Comparison of ENCODE assay signal across 23 cellular contexts in genomic region chr1:189669846-189670245, GRCh38.
DNase-seq lines count a peak whose midpoint lies in the region; ATAC-seq and TF ChIP-seq lines count a peak whose summit lies in the region.
"Had no signal": no experiment of that assay in that cellular context is flagged by ENCODE, and none has a peak within 500 bp of the region (broad histone marks: within the 10 kb centered on the region; RNA-seq: fewer than 3 reads in every experiment).

No MANE protein-coding gene starts in this region.

- peak; percentile 32 for DNase-seq in Daoy (ENCODE audit: low read depth)
- DNase-seq in RKO (ENCODE audit: low spot score), result peak; percentile 50
- peak; percentile 42 for DNase-seq in astrocyte of the hippocampus (ENCODE audit: low read depth, low spot score)
- peak; percentile 60 for DNase-seq in kidney tubule cell (ENCODE audit: low spot score)
- DNase-seq in NCI-H69 (lab: John Stamatoyannopoulos, UW), result no peak
- no peak for DNase-seq in progenitor cell of endocrine pancreas (ENCODE audit: low spot score, unreplicated experiment)
- DNase-seq in NCI-H82 treated with DMSO at 0.1 percent for 48 hours (lab: John Stamatoyannopoulos, UW; ENCODE audit: unreplicated experiment), result no peak
- DNase-seq: activated CD8-positive, alpha-beta T cell treated with anti-CD3 and anti-CD28 coated beads, Interleukin-2, amount 10 ng/mL, durations not matched to agents 7 days and 5 days; activated gamma-delta T cell treated with Interleukin-2 at 50 U/mL for 16 hours; activated naive CD8-positive, alpha-beta T cell treated with anti-CD3 and anti-CD28 coated beads, Interleukin-2, amount 50 U/mL, for 24 hours; BE2C; GOT3; heart right ventricle; left colon; NCI-H1092 treated with DMSO at 0.1 percent for 48 hours; NCI-H2029; NCI-H2227 treated with DMSO at 0.1 percent for 48 hours; NCI-H748 treated with DMSO at 0.1 percent for 48 hours; SHP77; stimulated activated CD8-positive, alpha-beta memory T cell treated with anti-CD3 and anti-CD28 coated beads, Interleukin-4, amount 100 ng/mL, for 48 hours; transverse colon had no signal

- TF ChIP-seq CTCF in progenitor cell of endocrine pancreas (IDR thresholded peaks at IDR 0.05; ENCODE audit: unreplicated experiment), result no peak

- no peak for ATAC-seq in GM21619 (IDR thresholded peaks at IDR 0.05; ENCODE audit: unreplicated experiment)
- ATAC-seq: activated CD8-positive, alpha-beta T cell treated with anti-CD3 and anti-CD28 coated beads, Interleukin-2, amount 10 ng/mL, durations not matched to agents 7 days and 5 days; activated naive CD8-positive, alpha-beta T cell treated with anti-CD3 and anti-CD28 coated beads, Interleukin-2, amount 50 U/mL, for 24 hours; heart right ventricle; left colon had no signal

- no peaks in the 10 kb centered on the region for H3K27me3 Mint-ChIP-seq in progenitor cell of endocrine pancreas
- H3K27me3 Mint-ChIP-seq: activated naive CD8-positive, alpha-beta T cell treated with anti-CD3 and anti-CD28 coated beads, Interleukin-2, amount 50 U/mL, for 24 hours; dendritic cell treated with granulocyte-macrophage colony-stimulating factor and Interleukin-4, amounts not matched to agents 40 ng/mL and 50 ng/mL, for 4 days had no signal

- H3K36me3 Mint-ChIP-seq in progenitor cell of endocrine pancreas (ENCODE audit: insufficient read depth), result no peaks in the 10 kb centered on the region

- peaks cover 7% of the 10 kb centered on the region for H3K9me3 Mint-ChIP-seq in progenitor cell of endocrine pancreas (ENCODE audit: low read depth)

- no peak overlapping the region for H3K4me3 Mint-ChIP-seq in progenitor cell of endocrine pancreas (ENCODE audit: low read depth)
- H3K4me3 Mint-ChIP-seq: activated CD8-positive, alpha-beta T cell treated with anti-CD3 and anti-CD28 coated beads, Interleukin-2, amount 10 ng/mL, durations not matched to agents 7 days and 5 days; activated naive CD8-positive, alpha-beta T cell treated with anti-CD3 and anti-CD28 coated beads, Interleukin-2, amount 50 U/mL, for 24 hours; dendritic cell treated with granulocyte-macrophage colony-stimulating factor and Interleukin-4, amounts not matched to agents 40 ng/mL and 50 ng/mL, for 4 days had no signal

- no peak overlapping the region for H3K27ac Mint-ChIP-seq in progenitor cell of endocrine pancreas
- H3K27ac Mint-ChIP-seq: activated CD8-positive, alpha-beta T cell treated with anti-CD3 and anti-CD28 coated beads, Interleukin-2, amount 10 ng/mL, durations not matched to agents 7 days and 5 days; activated naive CD8-positive, alpha-beta T cell treated with anti-CD3 and anti-CD28 coated beads, Interleukin-2, amount 50 U/mL, for 24 hours; dendritic cell treated with granulocyte-macrophage colony-stimulating factor and Interleukin-4, amounts not matched to agents 40 ng/mL and 50 ng/mL, for 4 days had no signal

- H3K4me1 Mint-ChIP-seq in progenitor cell of endocrine pancreas (ENCODE audit: low read depth), result no peaks in the 10 kb centered on the region
- H3K4me1 Mint-ChIP-seq: activated naive CD8-positive, alpha-beta T cell treated with anti-CD3 and anti-CD28 coated beads, Interleukin-2, amount 50 U/mL, for 24 hours had no signal

Comparison
In these comparisons a context has a peak if more than half of its experiments do, and no peak if none do; other contexts are left out.
1. DNase-seq: peak in Daoy (single experiment), RKO (single experiment), astrocyte of the hippocampus (single experiment) and kidney tubule cell (single experiment); none in NCI-H69 (single experiment), progenitor cell of endocrine pancreas (single experiment) and NCI-H82 treated with DMSO at 0.1 percent for 48 hours (single experiment).